Comparison of ENCODE assay signal across 16 cellular contexts in the genomic region with DNA sequence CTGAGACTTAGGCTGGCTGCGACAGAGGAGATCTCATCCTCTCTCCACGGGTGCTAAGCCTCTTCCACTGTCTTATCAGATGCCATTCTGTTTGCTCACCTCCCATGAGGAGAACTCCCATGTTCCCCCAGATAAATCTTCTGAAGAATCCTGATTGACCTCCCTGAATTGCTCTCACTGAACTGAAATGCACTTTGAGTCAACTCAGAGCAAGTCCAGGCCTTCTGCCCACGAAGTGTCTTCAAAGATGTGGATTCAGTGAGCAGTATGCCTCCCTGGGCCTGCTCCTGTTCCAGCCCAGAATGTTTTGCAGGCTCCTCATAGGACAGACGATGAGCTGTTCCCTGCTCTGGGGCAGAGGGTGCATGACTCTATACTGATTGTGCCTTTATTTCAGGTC. TPM values are rescaled to one million over a fixed set of nuclear protein-coding genes. Genes with fewer than 3 reads are reported as not detected.
DNase-seq lines count a peak whose midpoint lies in the region; ATAC-seq and TF ChIP-seq lines count a peak whose summit lies in the region.
"Had no signal": no experiment of that assay in that cellular context is flagged by ENCODE, and none has a peak within 500 bp of the region (broad histone marks: within the 10 kb centered on the region; RNA-seq: fewer than 3 reads in every experiment).

No MANE protein-coding gene starts in this region.

- no peak overlapping the region for H3K4me3 Mint-ChIP-seq in activated CD8-positive, alpha-beta memory T cell treated with anti-CD3 and anti-CD28 coated beads, Interleukin-2, amount 10 ng/mL, durations not matched to agents 7 days and 5 days
- no peak overlapping the region for H3K4me3 Mint-ChIP-seq in MCF 10A (ENCODE audit: unreplicated experiment)
- H3K4me3 Mint-ChIP-seq: CD4-positive, alpha-beta T cell had no signal

- BruUV-seq in MCF 10A (replicated peaks; lab: Mats Ljungman, UMichigan), result no TSS peak

- no peaks in the 10 kb centered on the region for H3K9me3 Mint-ChIP-seq in activated CD8-positive, alpha-beta memory T cell treated with anti-CD3 and anti-CD28 coated beads, Interleukin-2, amount 10 ng/mL, durations not matched to agents 7 days and 5 days (ENCODE audit: low read depth)
- no peaks in the 10 kb centered on the region for H3K9me3 Mint-ChIP-seq in MCF 10A (ENCODE audit: unreplicated experiment)
- H3K9me3 Mint-ChIP-seq: CD4-positive, alpha-beta T cell had no signal

- no peaks in the 10 kb centered on the region for H3K36me3 ChIP-seq in testis (ENCODE audit: low read depth, missing control alignments)
- H3K36me3 ChIP-seq: transverse colon had no signal

- H3K4me1 ChIP-seq in foreskin keratinocyte (no peaks in the 10 kb centered on the region), testis (no peaks in the 10 kb centered on the region)

- intact Hi-C loops in testis (cut with DNase I; ENCODE audit: low total_unique reads), result loop anchor here (10.0 kb wide), 1 partner anchor 84 kb away; no protein-coding TSS in a partner anchor
- intact Hi-C loops in MCF 10A (cut with micrococcal nuclease), result loop anchor here (2.0 kb wide), 1 partner anchor 206 kb away; no protein-coding TSS in a partner anchor

- TF ChIP-seq POLR2A in testis (IDR thresholded peaks at IDR 0.05), result no peak

- H3K27me3 ChIP-seq in foreskin keratinocyte (no peaks in the 10 kb centered on the region), testis (no peaks in the 10 kb centered on the region)
- H3K27me3 ChIP-seq: dorsolateral prefrontal cortex, transverse colon had no signal

- TF ChIP-seq CTCF in GM13977 (IDR thresholded peaks at IDR 0.05; ENCODE audit: extremely low read depth, insufficient read depth, missing control alignments), result no peak
- no peak for TF ChIP-seq CTCF in foreskin keratinocyte (conservative IDR thresholded peaks at IDR 0.05)
- no peak for TF ChIP-seq CTCF in testis (IDR thresholded peaks at IDR 0.05)
- no peak for TF ChIP-seq CTCF in MCF 10A (IDR thresholded peaks at IDR 0.05; ENCODE audit: unreplicated experiment)

- H3K36me3 Mint-ChIP-seq in activated CD8-positive, alpha-beta memory T cell treated with anti-CD3 and anti-CD28 coated beads, Interleukin-2, amount 10 ng/mL, durations not matched to agents 7 days and 5 days, result no peaks in the 10 kb centered on the region
- H3K36me3 Mint-ChIP-seq in MCF 10A (ENCODE audit: insufficient read depth, unreplicated experiment), result peaks cover 6% of the 10 kb centered on the region

- no peak overlapping the region for H3K27ac Mint-ChIP-seq in activated CD8-positive, alpha-beta memory T cell treated with anti-CD3 and anti-CD28 coated beads, Interleukin-2, amount 10 ng/mL, durations not matched to agents 7 days and 5 days
- H3K27ac Mint-ChIP-seq in MCF 10A (ENCODE audit: low read depth, unreplicated experiment), result no peak overlapping the region
- H3K27ac Mint-ChIP-seq: CD4-positive, alpha-beta T cell had no signal

- no peaks in the 10 kb centered on the region for H3K4me1 Mint-ChIP-seq in activated CD8-positive, alpha-beta memory T cell treated with anti-CD3 and anti-CD28 coated beads, Interleukin-2, amount 10 ng/mL, durations not matched to agents 7 days and 5 days
- H3K4me1 Mint-ChIP-seq in MCF 10A (ENCODE audit: insufficient read depth, unreplicated experiment), result no peaks in the 10 kb centered on the region

- no peak for ATAC-seq in activated CD8-positive, alpha-beta memory T cell treated with anti-CD3 and anti-CD28 coated beads, Interleukin-2, amount 10 ng/mL, durations not matched to agents 7 days and 5 days
- peak; percentile 41 for ATAC-seq in foreskin keratinocyte
- ATAC-seq in GM21423 (IDR thresholded peaks at IDR 0.05; ENCODE audit: unreplicated experiment), result no peak

- no peaks in the 10 kb centered on the region for H3K27me3 Mint-ChIP-seq in activated CD8-positive, alpha-beta memory T cell treated with anti-CD3 and anti-CD28 coated beads, Interleukin-2, amount 10 ng/mL, durations not matched to agents 7 days and 5 days
- H3K27me3 Mint-ChIP-seq in MCF 10A (ENCODE audit: insufficient read depth, unreplicated experiment), result no peaks in the 10 kb centered on the region
- H3K27me3 Mint-ChIP-seq: CD4-positive, alpha-beta T cell had no signal

- no peak overlapping the region for H3K4me3 ChIP-seq in testis
- H3K4me3 ChIP-seq: dorsolateral prefrontal cortex, skin epidermis, transverse colon had no signal

- H3K9me3 ChIP-seq in testis, result no peaks in the 10 kb centered on the region
- H3K9me3 ChIP-seq: transverse colon had no signal

- DNase-seq in GM13977 (ENCODE audit: low spot score) (peak; percentile 16), foreskin keratinocyte (peak in 1 of 2 donors; percentile 63), testis (peak; percentile 11), MCF 10A (ENCODE audit: unreplicated experiment) (no peak), GF-D8 (lab: John Stamatoyannopoulos, UW) (no peak)
- peak; percentile 35 for DNase-seq in activated CD8-positive, alpha-beta memory T cell treated with anti-CD3 and anti-CD28 coated beads, Interleukin-2, amount 10 ng/mL, durations not matched to agents 7 days and 5 days
- DNase-seq: activated naive CD4-positive, alpha-beta T cell; CD4-positive, alpha-beta T cell; dorsolateral prefrontal cortex; hypothalamus; NCI-H1417; NCI-H345; occipital lobe; transverse colon had no signal

- CTCF ChIA-PET in activated CD8-positive, alpha-beta memory T cell treated with anti-CD3 and anti-CD28 coated beads, Interleukin-2, amount 10 ng/mL, durations not matched to agents 7 days and 5 days (lab: Charles Lee), result interaction anchor here (0.8 to 14.7 kb wide), 18 partner anchors 8 to 130 kb away, joined by 3 to 210 read pairs (median 6); partner anchors contain the start of gene EIF3F
- CTCF ChIA-PET in MCF 10A (lab: Yijun Ruan, JAX), result interaction anchor here (0.6 to 21.2 kb wide), 40 partner anchors 9 to 999 kb away, joined by 3 to 786 read pairs (median 8); partner anchors contain the start of genes EIF3F and TUB

- H3K27ac ChIP-seq in foreskin keratinocyte (no peak overlapping the region), testis (no peak overlapping the region)
- H3K27ac ChIP-seq: skin epidermis, transverse colon had no signal

- POLR2A ChIA-PET in MCF 10A (lab: Yijun Ruan, JAX), result interaction anchor here (0.5 to 1.9 kb wide), 2 partner anchors 92 to 463 kb away, joined by 3 to 10 read pairs; no protein-coding TSS in a partner anchor

- in situ Hi-C loops in GM13977 (cut with MboI; ENCODE audit: low pct_unique_long_range_greater_than_20kb, low sequenced_read_pairs, unreplicated experiment), result loop anchor here (5.0 kb wide), 1 partner anchor 91 kb away; no protein-coding TSS in a partner anchor

- 67 to 78% methylated on average over 4 of the region's 4 CpGs for WGBS in testis, 2 donors

RNA-seq across cellular contexts. Expression of gene TUB, which starts 17.4 kb away (rescaled TPM):
- under 1 TPM; 0.07 to 0.09 TPM for total RNA-seq in activated CD8-positive, alpha-beta memory T cell treated with anti-CD3 and anti-CD28 coated beads, Interleukin-2, amount 10 ng/mL, durations not matched to agents 7 days and 5 days
- total RNA-seq in foreskin keratinocyte (2.4 and 2.5 TPM in 2 replicates), testis (10 to 100 TPM; 15.6 to 16.5 TPM), MCF 10A (2022) (1.4 and 1.8 TPM in 2 replicates)
- polyA plus RNA-seq in foreskin keratinocyte (0.48 and 0.70 TPM in 2 replicates), testis (ENCODE audit: insufficient read depth, low read depth, low replicate concordance) (8.9 TPM)

Comparison
In these comparisons a context has a peak if more than half of its experiments do, and no peak if none do; other contexts are left out.
1. DNase-seq: peak in GM13977 (single experiment), activated CD8-positive, alpha-beta memory T cell treated with anti-CD3 and anti-CD28 coated beads, Interleukin-2, amount 10 ng/mL, durations not matched to agents 7 days and 5 days (single experiment) and testis (single experiment); none in MCF 10A (single experiment) and GF-D8 (single experiment).